In the genomic region with DNA sequence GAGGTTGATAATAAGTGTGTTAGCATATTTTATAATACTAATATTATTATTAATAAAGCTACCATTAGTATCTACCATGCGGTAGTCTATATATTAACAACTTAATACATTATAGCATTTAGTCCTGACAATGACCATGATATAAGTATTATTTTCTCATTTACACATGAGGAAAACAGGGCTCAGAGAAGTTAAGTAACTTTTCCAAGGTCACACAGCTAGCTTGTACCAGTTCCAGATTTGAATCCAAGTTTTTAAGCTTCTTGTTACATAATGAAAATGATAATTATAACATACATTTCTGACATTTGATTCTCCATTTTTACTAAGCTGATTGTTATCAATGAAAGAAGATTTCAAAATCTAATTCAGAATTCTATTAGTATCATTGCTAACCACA, we compare ENCODE assay signal across 4 cellular contexts.
"Had no signal": no experiment of that assay in that cellular context is flagged by ENCODE, and none has a peak within 500 bp of the region (broad histone marks: within the 10 kb centered on the region; RNA-seq: fewer than 3 reads in every experiment).

No MANE protein-coding gene starts in this region.

- H3K4me3 ChIP-seq: GM12878 had no signal

- DNase-seq: GDM1, GF-D8 had no signal

- FAIRE-seq: GM12878, GM12891 had no signal

- ATAC-seq: GM12878 had no signal
